ENCODE assay signal across 14 cellular contexts in the genomic region with DNA sequence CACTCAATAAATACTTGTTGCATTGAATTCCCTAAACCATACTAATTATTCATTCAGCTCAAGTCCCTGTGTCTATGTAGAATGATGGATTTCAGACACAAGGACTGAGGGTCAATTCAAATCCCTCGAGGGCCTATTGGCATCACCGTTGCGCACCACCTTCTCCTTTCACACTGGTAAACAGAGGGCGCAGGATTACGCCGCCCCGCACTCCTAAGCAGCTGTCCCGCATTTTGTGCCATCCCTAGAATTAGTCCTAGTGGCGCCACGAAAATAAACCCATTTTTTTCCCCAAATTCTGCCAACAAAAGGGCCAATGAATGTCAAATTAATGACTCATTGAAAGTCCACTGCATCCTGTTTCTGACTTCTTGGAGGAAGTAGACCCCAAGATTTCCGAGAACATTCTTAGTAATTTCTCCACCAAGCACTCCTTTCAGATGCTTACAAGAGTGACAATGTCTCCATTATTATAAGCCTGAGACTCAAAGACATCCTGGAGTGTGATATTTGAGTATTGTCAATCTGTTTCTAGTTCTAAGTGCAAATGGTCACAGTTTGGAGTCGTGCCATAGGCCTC. TPM values are rescaled to one million over a fixed set of nuclear protein-coding genes. Genes with fewer than 3 reads are reported as not detected.
DNase-seq lines count a peak whose midpoint lies in the region; ATAC-seq and TF ChIP-seq lines count a peak whose summit lies in the region.
"Had no signal": no experiment of that assay in that cellular context is flagged by ENCODE, and none has a peak within 500 bp of the region (broad histone marks: within the 10 kb centered on the region; RNA-seq: fewer than 3 reads in every experiment).

No MANE protein-coding gene starts in this region.

- H3K4me1 Mint-ChIP-seq in CD4-positive, CD25-positive, alpha-beta regulatory T cell: peaks cover 47 to 83% (median 64%) of the 10 kb centered on the region in 4 donors
- peaks cover 78% of the 10 kb centered on the region for H3K4me1 Mint-ChIP-seq in activated CD8-positive, alpha-beta T cell treated with anti-CD3 and anti-CD28 coated beads for 36 hours (ENCODE audit: low read depth)
- peaks cover 92 to 96% of the 10 kb centered on the region in 2 donors for H3K4me1 Mint-ChIP-seq in immature natural killer cell

- no peak for TF ChIP-seq CTCF in activated CD8-positive, alpha-beta T cell treated with anti-CD3 and anti-CD28 coated beads for 36 hours (IDR thresholded peaks at IDR 0.05)

- H3K9ac ChIP-seq in HUES48 (ENCODE audit: low read depth, low read length): no peak overlapping the region

- H3K27ac Mint-ChIP-seq in CD4-positive, CD25-positive, alpha-beta regulatory T cell: peak overlapping the region; percentile 91 to 100 (median 95)
- peak overlapping the region; percentile 91 for H3K27ac Mint-ChIP-seq in activated CD8-positive, alpha-beta T cell treated with anti-CD3 and anti-CD28 coated beads for 36 hours
- peak overlapping the region; percentile 86 to 97 (median 97) for H3K27ac Mint-ChIP-seq in immature natural killer cell

- peaks cover 0 to 13% (median 3%) of the 10 kb centered on the region in 7 donors for H3K9me3 Mint-ChIP-seq in CD4-positive, CD25-positive, alpha-beta regulatory T cell
- peaks cover 18% of the 10 kb centered on the region for H3K9me3 Mint-ChIP-seq in activated CD8-positive, alpha-beta T cell treated with anti-CD3 and anti-CD28 coated beads for 36 hours
- H3K9me3 Mint-ChIP-seq in immature natural killer cell: peaks cover 0 to 19% (median 14%) of the 10 kb centered on the region in 6 donors

- no peaks in the 10 kb centered on the region for H3K27me3 ChIP-seq in CD4-positive, CD25-positive, alpha-beta regulatory T cell (ENCODE audit: control insufficient read depth, insufficient read depth, low read length)
- H3K27me3 ChIP-seq in HUES48 (ENCODE audit: control insufficient read depth, insufficient read depth, low read length): no peaks in the 10 kb centered on the region

- intact Hi-C loops in activated CD8-positive, alpha-beta T cell treated with anti-CD3 and anti-CD28 coated beads for 36 hours (cut with micrococcal nuclease): loop anchor here (2.0 kb wide), 1 partner anchor 43 kb away; no protein-coding TSS in a partner anchor

- peak in 1 of 3 donors; percentile 85 for DNase-seq in CD4-positive, CD25-positive, alpha-beta regulatory T cell
- DNase-seq in activated CD8-positive, alpha-beta T cell treated with anti-CD3 and anti-CD28 coated beads for 36 hours: no peak
- DNase-seq in immature natural killer cell: no peak
- DNase-seq: IMR-90; NCI-H1694; retina; stimulated activated CD4-positive, alpha-beta T cell treated with anti-CD3 and anti-CD28 coated beads, Interleukin-4, amount 100 ng/mL, for 1 hour; stimulated activated naive CD4-positive, alpha-beta T cell had no signal

- no peaks in the 10 kb centered on the region for H3K36me3 ChIP-seq in CD4-positive, CD25-positive, alpha-beta regulatory T cell (ENCODE audit: control insufficient read depth, insufficient read depth, low read length)
- no peaks in the 10 kb centered on the region for H3K36me3 ChIP-seq in HUES48 (ENCODE audit: control insufficient read depth, insufficient read depth, low read length)

- H3K27ac ChIP-seq in CD4-positive, CD25-positive, alpha-beta regulatory T cell (ENCODE audit: insufficient read depth, low read length, poor library complexity, severe bottlenecking): peak overlapping the region; percentile 90
- peak overlapping the region; percentile 36 for H3K27ac ChIP-seq in HUES48 (ENCODE audit: low read depth, low read length)

- H3K9me3 ChIP-seq in CD4-positive, CD25-positive, alpha-beta regulatory T cell (ENCODE audit: control insufficient read depth in 2 of 2, low read length in 2 of 2): peaks cover 4 to 16% of the 10 kb centered on the region in 2 experiments
- H3K9me3 ChIP-seq in HUES48 (ENCODE audit: control insufficient read depth, insufficient read depth, low read length): no peaks in the 10 kb centered on the region

- peak overlapping the region; percentile 71 for H3K4me3 ChIP-seq in CD4-positive, CD25-positive, alpha-beta regulatory T cell (ENCODE audit: low read depth, low read length)
- H3K4me3 ChIP-seq in HUES48 (ENCODE audit: low read depth, low read length): no peak overlapping the region

- peaks cover 65% of the 10 kb centered on the region for H3K4me1 ChIP-seq in CD4-positive, CD25-positive, alpha-beta regulatory T cell (ENCODE audit: control insufficient read depth, insufficient read depth, low read length, poor library complexity, severe bottlenecking)
- peaks cover 17% of the 10 kb centered on the region for H3K4me1 ChIP-seq in HUES48 (ENCODE audit: control insufficient read depth, insufficient read depth, low read length)

- peak overlapping the region; percentile 71 to 88 (median 77) for H3K4me3 Mint-ChIP-seq in CD4-positive, CD25-positive, alpha-beta regulatory T cell
- H3K4me3 Mint-ChIP-seq in activated CD8-positive, alpha-beta T cell treated with anti-CD3 and anti-CD28 coated beads for 36 hours: peak overlapping the region; percentile 94
- peak overlapping the region; percentile 78 to 85 (median 80) for H3K4me3 Mint-ChIP-seq in immature natural killer cell

- peaks cover 5% of the 10 kb centered on the region for H3K36me3 Mint-ChIP-seq in CD4-positive, CD25-positive, alpha-beta regulatory T cell
- H3K36me3 Mint-ChIP-seq in activated CD8-positive, alpha-beta T cell treated with anti-CD3 and anti-CD28 coated beads for 36 hours (ENCODE audit: low read depth): peaks cover 49% of the 10 kb centered on the region
- H3K36me3 Mint-ChIP-seq in immature natural killer cell: peaks cover 10 to 13% (median 12%) of the 10 kb centered on the region in 3 donors

- CTCF ChIA-PET in activated CD8-positive, alpha-beta T cell treated with anti-CD3 and anti-CD28 coated beads for 36 hours (lab: Charles Lee): interaction anchor here (0.8 to 7.2 kb wide), 4 partner anchors 10 to 274 kb away, joined by 3 to 109 read pairs (median 8); no protein-coding TSS in a partner anchor

- POLR2A ChIA-PET in activated CD8-positive, alpha-beta T cell treated with anti-CD3 and anti-CD28 coated beads for 36 hours (lab: Charles Lee): interaction anchor here (0.8 to 11.9 kb wide), 6 partner anchors 19 to 196 kb away, joined by 3 to 520 read pairs (median 14); partner anchors contain the start of gene CD2

- H3K27me3 Mint-ChIP-seq in CD4-positive, CD25-positive, alpha-beta regulatory T cell: no peaks in the 10 kb centered on the region
- H3K27me3 Mint-ChIP-seq in activated CD8-positive, alpha-beta T cell treated with anti-CD3 and anti-CD28 coated beads for 36 hours: no peaks in the 10 kb centered on the region
- H3K27me3 Mint-ChIP-seq in immature natural killer cell (ENCODE audit: low read depth in 3 of 3): peaks cover 0 to 10% (median 4%) of the 10 kb centered on the region in 3 donors

- peak; percentile 36 to 41 for ATAC-seq in CD4-positive, CD25-positive, alpha-beta regulatory T cell (ENCODE audit: low read depth in 2 of 2)
- peak; percentile 25 for ATAC-seq in activated CD8-positive, alpha-beta T cell treated with anti-CD3 and anti-CD28 coated beads for 36 hours
- ATAC-seq in GM21381 (IDR thresholded peaks at IDR 0.05; ENCODE audit: unreplicated experiment): no peak
- ATAC-seq in HG02981 (IDR thresholded peaks at IDR 0.05; ENCODE audit: unreplicated experiment): no peak
- ATAC-seq in HG03175 (IDR thresholded peaks at IDR 0.05; ENCODE audit: unreplicated experiment): no peak
- no peak for ATAC-seq in GM18909 (IDR thresholded peaks at IDR 0.05; ENCODE audit: poor library complexity, unreplicated experiment)
- ATAC-seq: SK-N-SH treated with all-trans-retinoic acid at 6 μM for 48 hours had no signal

RNA-seq across cellular contexts. Expression of gene CD2, which starts 53.7 kb away (rescaled TPM):
- total RNA-seq in CD4-positive, CD25-positive, alpha-beta regulatory T cell: 192 TPM
- polyA plus RNA-seq in CD4-positive, CD25-positive, alpha-beta regulatory T cell: 100 to 1,000 TPM; 341 to 457 (median 393) TPM
- 100 to 1,000 TPM; 217 to 220 TPM for total RNA-seq in activated CD8-positive, alpha-beta T cell treated with anti-CD3 and anti-CD28 coated beads for 36 hours
- polyA plus RNA-seq in immature natural killer cell: 100 to 1,000 TPM; 246 to 341 (median 325) TPM
- total RNA-seq: IMR-90 had no signal
- polyA plus RNA-seq: IMR-90 had no signal

Comparison
In these comparisons a context has a peak if more than half of its experiments do, and no peak if none do; other contexts are left out.
1. ATAC-seq: peak in CD4-positive, CD25-positive, alpha-beta regulatory T cell (2 of 2) and activated CD8-positive, alpha-beta T cell treated with anti-CD3 and anti-CD28 coated beads for 36 hours (single experiment); none in GM21381 (single experiment), HG02981 (single experiment), HG03175 (single experiment) and GM18909 (single experiment).
2. Peak in every context shown above with its lines, with median percentiles within 50 percentile points of each other: H3K27ac Mint-ChIP-seq and H3K4me3 Mint-ChIP-seq.